Comparison of ENCODE assay signal across 22 cellular contexts in the genomic region with DNA sequence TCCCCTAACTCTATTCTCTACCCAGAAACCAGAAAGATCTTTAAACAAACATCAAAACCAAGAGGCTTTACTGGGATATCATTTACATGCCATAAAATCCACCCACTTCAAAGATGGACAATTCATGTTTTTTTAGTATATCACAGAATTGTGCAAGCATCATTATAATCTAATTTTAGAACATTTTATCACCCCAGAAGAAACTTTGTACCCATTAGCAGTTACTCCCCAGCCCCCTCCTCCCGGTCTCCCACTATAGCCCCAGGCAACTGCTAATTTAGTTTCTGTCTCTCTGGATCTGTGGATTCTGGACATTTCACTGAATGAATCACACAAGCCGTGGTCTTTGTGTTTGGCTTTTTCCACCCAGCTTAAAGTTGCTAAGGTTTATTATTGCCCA. TPM values are rescaled to one million over a fixed set of nuclear protein-coding genes. Genes with fewer than 3 reads are reported as not detected.
DNase-seq lines count a peak whose midpoint lies in the region; ATAC-seq and TF ChIP-seq lines count a peak whose summit lies in the region.
"Had no signal": no experiment of that assay in that cellular context is flagged by ENCODE, and none has a peak within 500 bp of the region (broad histone marks: within the 10 kb centered on the region; RNA-seq: fewer than 3 reads in every experiment).

No MANE protein-coding gene starts in this region.

- TF ChIP-seq CTCF in hepatocyte (IDR thresholded peaks at IDR 0.05; ENCODE audit: poor library complexity) (no peak), body of pancreas (IDR thresholded peaks at IDR 0.05) (no peak)

- no peaks in the 10 kb centered on the region for H3K79me2 ChIP-seq in hepatocyte

- H3K27me3 Mint-ChIP-seq in activated CD4-positive, alpha-beta T cell treated with anti-CD3 and anti-CD28 coated beads for 36 hours: no peaks in the 10 kb centered on the region
- H3K27me3 Mint-ChIP-seq: stimulated activated naive CD8-positive, alpha-beta T cell treated with anti-CD3 and anti-CD28 coated beads, Interleukin-15, amount 100 ng/mL, for 72 hours had no signal

- peak overlapping the region; percentile 1 for H3K27ac Mint-ChIP-seq in activated CD4-positive, alpha-beta T cell treated with anti-CD3 and anti-CD28 coated beads for 36 hours
- peak overlapping the region; percentile 38 for H3K27ac Mint-ChIP-seq in stimulated activated effector memory CD8-positive, alpha-beta T cell treated with anti-CD3 and anti-CD28 coated beads, Interleukin-12 subunit alpha, Interleukin-12 subunit beta, amount 100 ng/mL, for 72 hours
- H3K27ac Mint-ChIP-seq: activated CD8-positive, alpha-beta memory T cell treated with anti-CD3 and anti-CD28 coated beads, Interleukin-2, amount 10 ng/mL, durations not matched to agents 7 days and 5 days had no signal

- ATAC-seq in activated CD4-positive, alpha-beta T cell treated with anti-CD3 and anti-CD28 coated beads for 36 hours: no peak
- no peak for ATAC-seq in stimulated activated effector memory CD8-positive, alpha-beta T cell treated with anti-CD3 and anti-CD28 coated beads, Interleukin-12 subunit alpha, Interleukin-12 subunit beta, amount 100 ng/mL, for 72 hours
- no peak for ATAC-seq in body of pancreas
- ATAC-seq: foreskin keratinocyte, heart right ventricle, K562 had no signal

- no peaks in the 10 kb centered on the region for H3K9me2 ChIP-seq in hepatocyte (replicated peaks; ENCODE audit: insufficient read depth)

- peak overlapping the region; percentile 89 for H3K27ac ChIP-seq in hepatocyte
- H3K27ac ChIP-seq in body of pancreas: no peak overlapping the region
- H3K27ac ChIP-seq: esophagus muscularis mucosa, foreskin keratinocyte, neutrophil, RWPE1, SK-N-MC had no signal

- no peak for TF ChIP-seq POLR2A in body of pancreas (IDR thresholded peaks at IDR 0.05)

- peak overlapping the region; percentile 53 for H3K4me2 ChIP-seq in hepatocyte

- no peak overlapping the region for H3K4me3 Mint-ChIP-seq in activated CD4-positive, alpha-beta T cell treated with anti-CD3 and anti-CD28 coated beads for 36 hours
- H3K4me3 Mint-ChIP-seq in stimulated activated effector memory CD8-positive, alpha-beta T cell treated with anti-CD3 and anti-CD28 coated beads, Interleukin-12 subunit alpha, Interleukin-12 subunit beta, amount 100 ng/mL, for 72 hours: no peak overlapping the region
- H3K4me3 Mint-ChIP-seq: activated CD4-positive, alpha-beta T cell treated with anti-CD3 and anti-CD28 coated beads, Interleukin-2, amount 10 ng/mL, durations not matched to agents 7 days and 5 days; activated CD8-positive, alpha-beta memory T cell treated with anti-CD3 and anti-CD28 coated beads, Interleukin-2, amount 10 ng/mL, durations not matched to agents 7 days and 5 days had no signal

- peaks cover 18% of the 10 kb centered on the region for H3K4me1 ChIP-seq in hepatocyte (ENCODE audit: insufficient read depth)
- H3K4me1 ChIP-seq in body of pancreas: peaks cover 29% of the 10 kb centered on the region
- H3K4me1 ChIP-seq: foreskin keratinocyte had no signal

- H3K9me3 Mint-ChIP-seq in activated CD4-positive, alpha-beta T cell treated with anti-CD3 and anti-CD28 coated beads for 36 hours (ENCODE audit: low read depth): no peaks in the 10 kb centered on the region
- no peaks in the 10 kb centered on the region for H3K9me3 Mint-ChIP-seq in stimulated activated effector memory CD8-positive, alpha-beta T cell treated with anti-CD3 and anti-CD28 coated beads, Interleukin-12 subunit alpha, Interleukin-12 subunit beta, amount 100 ng/mL, for 72 hours
- H3K9me3 Mint-ChIP-seq: activated CD4-positive, alpha-beta T cell treated with anti-CD3 and anti-CD28 coated beads, Interleukin-2, amount 10 ng/mL, durations not matched to agents 7 days and 5 days; stimulated activated naive CD8-positive, alpha-beta T cell treated with anti-CD3 and anti-CD28 coated beads, Interleukin-15, amount 100 ng/mL, for 72 hours had no signal

- no peaks in the 10 kb centered on the region for H3K36me3 ChIP-seq in hepatocyte (replicated peaks; ENCODE audit: insufficient read depth, low read depth)
- H3K36me3 ChIP-seq in body of pancreas (replicated peaks in 1 of 2; ENCODE audit: insufficient read depth in 1 of 2, low read depth in 2 of 2): no peaks in the 10 kb centered on the region
- H3K36me3 ChIP-seq: heart right ventricle, neutrophil had no signal

- H4K20me1 ChIP-seq in hepatocyte (ENCODE audit: insufficient read depth, poor library complexity, severe bottlenecking): no peaks in the 10 kb centered on the region

- H3K9me3 ChIP-seq in hepatocyte (ENCODE audit: low read depth): no peaks in the 10 kb centered on the region
- H3K9me3 ChIP-seq in body of pancreas: no peaks in the 10 kb centered on the region
- H3K9me3 ChIP-seq: esophagus muscularis mucosa, heart right ventricle, neutrophil had no signal

- H3K4me1 Mint-ChIP-seq in activated CD4-positive, alpha-beta T cell treated with anti-CD3 and anti-CD28 coated beads for 36 hours: peaks cover 51% of the 10 kb centered on the region
- peaks cover 36% of the 10 kb centered on the region for H3K4me1 Mint-ChIP-seq in stimulated activated effector memory CD8-positive, alpha-beta T cell treated with anti-CD3 and anti-CD28 coated beads, Interleukin-12 subunit alpha, Interleukin-12 subunit beta, amount 100 ng/mL, for 72 hours

- no peaks in the 10 kb centered on the region for H3K27me3 ChIP-seq in hepatocyte
- H3K27me3 ChIP-seq in body of pancreas: no peaks in the 10 kb centered on the region
- H3K27me3 ChIP-seq: esophagus muscularis mucosa, heart right ventricle, neutrophil had no signal

- H3K36me3 Mint-ChIP-seq in activated CD4-positive, alpha-beta T cell treated with anti-CD3 and anti-CD28 coated beads for 36 hours (ENCODE audit: low read depth): peaks cover 4% of the 10 kb centered on the region
- H3K36me3 Mint-ChIP-seq in stimulated activated effector memory CD8-positive, alpha-beta T cell treated with anti-CD3 and anti-CD28 coated beads, Interleukin-12 subunit alpha, Interleukin-12 subunit beta, amount 100 ng/mL, for 72 hours: no peaks in the 10 kb centered on the region
- H3K36me3 Mint-ChIP-seq: activated CD8-positive, alpha-beta memory T cell treated with anti-CD3 and anti-CD28 coated beads, Interleukin-2, amount 10 ng/mL, durations not matched to agents 7 days and 5 days had no signal

- 29% methylated on average over 2 of the region's 2 CpGs for WGBS in hepatocyte (ENCODE audit: low lambda C conversion rate, missing lambda C conversion rate)
- WGBS in body of pancreas, 2 donors: 69 to 81% methylated on average over 2 of the region's 2 CpGs

- no peak for DNase-seq in activated CD4-positive, alpha-beta T cell treated with anti-CD3 and anti-CD28 coated beads for 36 hours
- DNase-seq in activated CD4-positive, alpha-beta T cell treated with anti-CD3 and anti-CD28 coated beads, Interleukin-2, amount 50 U/mL, for 48 hours: no peak
- DNase-seq in M059J (ENCODE audit: low read depth) (peak; percentile 66), hepatocyte (ENCODE audit: low spot score) (peak; percentile 55), NCI-H446 (lab: John Stamatoyannopoulos, UW) (no peak), body of pancreas (no peak), AML-193 (lab: John Stamatoyannopoulos, UW) (no peak)
- DNase-seq in stimulated activated effector memory CD8-positive, alpha-beta T cell treated with anti-CD3 and anti-CD28 coated beads, Interleukin-12 subunit alpha, Interleukin-12 subunit beta, amount 100 ng/mL, for 72 hours (ENCODE audit: low spot score in 2 of 2): no peak
- DNase-seq: cortex of kidney, foreskin keratinocyte, heart right ventricle, mammary epithelial cell, NCI-H1417 treated with DMSO at 0.1 percent for 48 hours, T-helper 9 cell had no signal

- CTCF ChIA-PET in activated CD4-positive, alpha-beta T cell treated with anti-CD3 and anti-CD28 coated beads for 36 hours (lab: Charles Lee): interaction anchor here (0.8 to 5.0 kb wide), 4 partner anchors 41 to 185 kb away, joined by 3 to 38 read pairs (median 15); no protein-coding TSS in a partner anchor

- intact Hi-C loops in activated CD4-positive, alpha-beta T cell treated with anti-CD3 and anti-CD28 coated beads for 36 hours (cut with DNase I, micrococcal nuclease): loop anchor here (5.0 kb wide), 6 partner anchors 98 to 563 kb away; a partner anchor contains a TSS
- intact Hi-C loops in body of pancreas (cut with DNase I): no loop called here

- POLR2A ChIA-PET in activated CD4-positive, alpha-beta T cell treated with anti-CD3 and anti-CD28 coated beads for 36 hours (lab: Charles Lee): interaction anchor here (0.6 kb wide), 1 partner anchor 176 kb away, joined by 3 read pairs; no protein-coding TSS in a partner anchor

- H3K4me3 ChIP-seq in hepatocyte (no peak overlapping the region), body of pancreas (no peak overlapping the region)
- H3K4me3 ChIP-seq: esophagus muscularis mucosa, heart right ventricle, K562, SK-N-MC had no signal

- H2AFZ ChIP-seq in hepatocyte: no peak overlapping the region

RNA-seq across cellular contexts. Expression of a gene that starts 4.8 kb away (rescaled TPM):
- total RNA-seq in activated CD4-positive, alpha-beta T cell treated with anti-CD3 and anti-CD28 coated beads for 36 hours: 10 to 100 TPM; 31.5 to 33.5 TPM
- 35.6 and 62.9 TPM in 2 replicates for total RNA-seq in M059J (2014; rRNA removed; shearing (Covaris generic))
- total RNA-seq in hepatocyte: 18.5 and 26.7 TPM in 2 replicates
- 37.7 and 39.5 TPM in 2 replicates for polyA plus RNA-seq in hepatocyte
- 10 to 100 TPM; 22.8 to 27.4 TPM for total RNA-seq in body of pancreas

RNA-seq across cellular contexts. Expression of a gene that starts 24.5 kb away (rescaled TPM):
- 10 to 100 TPM; 27.7 to 30.8 TPM for total RNA-seq in activated CD4-positive, alpha-beta T cell treated with anti-CD3 and anti-CD28 coated beads for 36 hours
- 45.0 and 45.6 TPM in 2 replicates for total RNA-seq in M059J (2014; rRNA removed; shearing (Covaris generic))
- total RNA-seq in hepatocyte: 59.5 and 62.6 TPM in 2 replicates
- 90.7 and 103 TPM in 2 replicates for polyA plus RNA-seq in hepatocyte
- total RNA-seq in body of pancreas: 10 to 100 TPM; 39.7 to 56.4 TPM

Comparison
In these comparisons a context has a peak if more than half of its experiments do, and no peak if none do; other contexts are left out.
1. DNase-seq: peak in M059J (single experiment) and hepatocyte (single experiment); none in activated CD4-positive, alpha-beta T cell treated with anti-CD3 and anti-CD28 coated beads for 36 hours (single experiment), activated CD4-positive, alpha-beta T cell treated with anti-CD3 and anti-CD28 coated beads, Interleukin-2, amount 50 U/mL, for 48 hours (0 of 2), stimulated activated effector memory CD8-positive, alpha-beta T cell treated with anti-CD3 and anti-CD28 coated beads, Interleukin-12 subunit alpha, Interleukin-12 subunit beta, amount 100 ng/mL, for 72 hours (0 of 2), NCI-H446 (0 of 2), body of pancreas (0 of 4) and AML-193 (0 of 2).